Comparison of ENCODE assay signal across 8 cellular contexts in genomic region chr2:172253190-172254052, GRCh38.
DNase-seq lines count a peak whose midpoint lies in the region; FAIRE-seq and TF ChIP-seq lines count a peak whose summit lies in the region.

No MANE protein-coding gene starts in this region.

- intact Hi-C loops in endothelial cell of umbilical vein (cut with micrococcal nuclease), result loop anchor here (1.0 to 5.0 kb wide), 7 partner anchors 30 to 211 kb away; partner anchors contain the start of gene ITGA6
- intact Hi-C loops in vagina (cut with DNase I), result no loop called here

- no peaks in the 10 kb centered on the region; the same call in 1 of the 2 replicates for H3K9me3 ChIP-seq in AG04450 (ENCODE audit: control insufficient read depth, insufficient read depth, low read length)
- no peaks in the 10 kb centered on the region for H3K9me3 ChIP-seq in endothelial cell of umbilical vein (replicated peaks; ENCODE audit: control insufficient read depth, insufficient read depth, low read length)
- no peaks in the 10 kb centered on the region for H3K9me3 ChIP-seq in osteoblast (ENCODE audit: low read depth, low read length)
- no peaks in the 10 kb centered on the region for H3K9me3 ChIP-seq in vagina

- POLR2A ChIA-PET in AG04450 (lab: Yijun Ruan, JAX) (interaction anchor here (1.1 to 1.8 kb wide), 3 partner anchors 21 to 207 kb away, joined by 3 to 24 read pairs (median 3); no protein-coding TSS in a partner anchor), endothelial cell of umbilical vein (lab: Charles Lee) (interaction anchor here (1.2 kb wide), 1 partner anchor 35 kb away, joined by 3 read pairs; no protein-coding TSS in a partner anchor)

- H3K27me3 ChIP-seq in AG04450 (ENCODE audit: control insufficient read depth, insufficient read depth, low read length), result no peaks in the 10 kb centered on the region
- no peaks in the 10 kb centered on the region for H3K27me3 ChIP-seq in endothelial cell of umbilical vein (ENCODE audit: control insufficient read depth in 2 of 2, insufficient read depth in 2 of 2, low read length in 2 of 2)
- H3K27me3 ChIP-seq in osteoblast (ENCODE audit: insufficient read depth, low read length), result no peaks in the 10 kb centered on the region
- H3K27me3 ChIP-seq in vagina, result no peaks in the 10 kb centered on the region

- H3K9me1 ChIP-seq in endothelial cell of umbilical vein (replicated peaks; ENCODE audit: control insufficient read depth, extremely low read depth, insufficient read depth, low read length), result no peaks in the 10 kb centered on the region

- dilution Hi-C loops in endothelial cell of umbilical vein (cut with MboI; ENCODE audit: extremely low pct_ligation_motif_present, low sequenced_read_pairs), result no loop called here

- no peaks in the 10 kb centered on the region for H3K79me2 ChIP-seq in endothelial cell of umbilical vein (ENCODE audit: control insufficient read depth, insufficient read depth, low read length)
- no peaks in the 10 kb centered on the region for H3K79me2 ChIP-seq in osteoblast (ENCODE audit: insufficient read depth, low read length)

- H3K4me3 ChIP-seq in AG04450 (ENCODE audit: low read depth, low read length) (no peak overlapping the region), endothelial cell of umbilical vein (replicated peaks in 1 of 3; ENCODE audit: insufficient read depth in 1 of 3, low read depth in 1 of 3, low read length in 3 of 3) (no peak overlapping the region), osteoblast (ENCODE audit: insufficient read depth, low read length) (no peak overlapping the region), vagina (no peak overlapping the region)

- DNase-seq in AG04450 (ENCODE audit: low read depth, low spot score) (peak; percentile 99), HS-5 (ENCODE audit: low read depth) (peak; percentile 99), endothelial cell of umbilical vein (ENCODE audit: low read depth, low spot score) (peak; percentile 99), osteoblast (ENCODE audit: insufficient read length, low spot score, missing footprints) (peak; percentile 95), vagina (ENCODE audit: extremely low spot score in 2 of 2) (no peak), cerebellar cortex (ENCODE audit: low spot score) (no peak), NCI-H1105 (lab: John Stamatoyannopoulos, UW) (no peak)
- peak; percentile 27 to 67 for DNase-seq in activated CD4-positive, alpha-beta T cell treated with anti-CD3 and anti-CD28 coated beads, Interleukin-2, amount 50 U/mL, for 24 hours (ENCODE audit: low read depth in 1 of 2, low spot score in 1 of 2)

- peak overlapping the region; percentile 67 for H3K9ac ChIP-seq in endothelial cell of umbilical vein (replicated peaks; ENCODE audit: extremely low read depth, insufficient read depth, low read length)

- peaks cover 54% of the 10 kb centered on the region for H3K4me1 ChIP-seq in endothelial cell of umbilical vein (ENCODE audit: control insufficient read depth, extremely low read depth, insufficient read depth, low read length)
- peaks cover 52% of the 10 kb centered on the region for H3K4me1 ChIP-seq in osteoblast (ENCODE audit: insufficient read depth, low read length)
- peaks cover 16% of the 10 kb centered on the region for H3K4me1 ChIP-seq in vagina

- H4K20me1 ChIP-seq in endothelial cell of umbilical vein (replicated peaks; ENCODE audit: control insufficient read depth, extremely low read depth, insufficient read depth, low read length) (no peaks in the 10 kb centered on the region), osteoblast (ENCODE audit: insufficient read depth, low read length) (no peaks in the 10 kb centered on the region)

- TF ChIP-seq CTCF in AG04450 (IDR thresholded peaks at IDR 0.05; ENCODE audit: low read depth, low read length) (no peak), endothelial cell of umbilical vein (IDR thresholded peaks at IDR 0.05; ENCODE audit: extremely low read depth in 1 of 2, insufficient read depth in 1 of 2, low read depth in 1 of 2, low read length in 2 of 2) (no peak), osteoblast (IDR thresholded peaks at IDR 0.05; ENCODE audit: extremely low read depth, low read depth, low read length) (no peak), vagina (IDR thresholded peaks at IDR 0.05) (no peak)

- H3K36me3 ChIP-seq in endothelial cell of umbilical vein (ENCODE audit: control insufficient read depth in 2 of 2, extremely low read depth in 1 of 2, insufficient read depth in 2 of 2, low read length in 2 of 2), result no peaks in the 10 kb centered on the region
- no peaks in the 10 kb centered on the region for H3K36me3 ChIP-seq in osteoblast (ENCODE audit: insufficient read depth, low read length)
- no peaks in the 10 kb centered on the region for H3K36me3 ChIP-seq in vagina

- H3K4me2 ChIP-seq in endothelial cell of umbilical vein (ENCODE audit: insufficient read depth, low read length), result peak overlapping the region; percentile 40
- H3K4me2 ChIP-seq in osteoblast (ENCODE audit: insufficient read depth, low read length), result peak overlapping the region; percentile 10

- H3K27ac ChIP-seq in AG04450 (ENCODE audit: low read depth, low read length) (peak overlapping the region; percentile 74), endothelial cell of umbilical vein (ENCODE audit: insufficient read depth, low read depth, low read length) (peak overlapping the region; percentile 95), osteoblast (ENCODE audit: low read depth, low read length) (peak overlapping the region; percentile 79), vagina (peak overlapping the region; percentile 64)

- H2AFZ ChIP-seq in endothelial cell of umbilical vein (ENCODE audit: low read depth, low read length) (peak overlapping the region; percentile 42), osteoblast (ENCODE audit: low read length) (peak overlapping the region; percentile 67)

- CTCF ChIA-PET in AG04450 (lab: Charles Lee), result interaction anchor here (0.5 to 1.5 kb wide), 2 partner anchors 181 to 208 kb away, joined by 3 to 5 read pairs; no protein-coding TSS in a partner anchor
- CTCF ChIA-PET in endothelial cell of umbilical vein (lab: Charles Lee), result interaction anchor here (0.7 to 4.9 kb wide), 19 partner anchors 14 to 208 kb away, joined by 3 to 30 read pairs (median 3); no protein-coding TSS in a partner anchor

- TF ChIP-seq POLR2A in endothelial cell of umbilical vein (IDR thresholded peaks at IDR 0.05; ENCODE audit: low read depth, low read length), result peak; percentile 68
- no peak for TF ChIP-seq POLR2A in vagina (IDR thresholded peaks at IDR 0.05)

- peak; percentile 96 for FAIRE-seq in endothelial cell of umbilical vein (lab: Jason Lieb, UNC)

- BruUV-seq in endothelial cell of umbilical vein (replicated peaks; lab: Mats Ljungman, UMichigan), result TSS peak; percentile 16

TF ChIP-seq in endothelial cell of umbilical vein, 7 proteins besides CTCF, POLR2A, EP300 and RAD21:
- TF ChIP-seq GATA2 (IDR thresholded peaks at IDR 0.05; ENCODE audit: insufficient read depth, insufficient read length, low read depth, low read length), result peak; percentile 79
- peak; percentile 100 for TF ChIP-seq JUN (IDR thresholded peaks at IDR 0.05; ENCODE audit: borderline replicate concordance, insufficient read depth, insufficient read length, low read depth)
- TF ChIP-seq POLR2AphosphoS5 (IDR thresholded peaks at IDR 0.05; ENCODE audit: insufficient read depth, low read depth, low read length), result peak; percentile 99
- peak; percentile 100 for TF ChIP-seq FOS (IDR thresholded peaks at IDR 0.05; ENCODE audit: borderline replicate concordance, insufficient read depth, low read length)
- peak; percentile 72 for TF ChIP-seq MAX (IDR thresholded peaks at IDR 0.05; ENCODE audit: insufficient read depth, insufficient read length)
- TF ChIP-seq EZH2 (IDR thresholded peaks at IDR 0.05; ENCODE audit: borderline replicate concordance, low read depth, low read length, severe bottlenecking), result no peak
- no peak for TF ChIP-seq MYC (IDR thresholded peaks at IDR 0.05; ENCODE audit: low read depth, low read length)

Comparison
In these comparisons a context has a peak if more than half of its experiments do, and no peak if none do; other contexts are left out.
1. DNase-seq: peak in AG04450 (single experiment), HS-5 (single experiment), activated CD4-positive, alpha-beta T cell treated with anti-CD3 and anti-CD28 coated beads, Interleukin-2, amount 50 U/mL, for 24 hours (2 of 2), endothelial cell of umbilical vein (single experiment) and osteoblast (single experiment); none in vagina (0 of 2), cerebellar cortex (single experiment) and NCI-H1105 (single experiment).
2. Peak in every context shown above with its lines, with median percentiles within 50 percentile points of each other: H3K27ac ChIP-seq.